ENCODE assay signal across 10 cellular contexts in genomic region chr5:127820910-127821553, GRCh38.
DNase-seq lines count a peak whose midpoint lies in the region; ATAC-seq and TF ChIP-seq lines count a peak whose summit lies in the region.
"Had no signal": no experiment of that assay in that cellular context is flagged by ENCODE, and none has a peak within 500 bp of the region (broad histone marks: within the 10 kb centered on the region; RNA-seq: fewer than 3 reads in every experiment).

No MANE protein-coding gene starts in this region.

- H2AFZ ChIP-seq in hepatocyte, result no peak overlapping the region

- H3K27ac Mint-ChIP-seq in natural killer cell treated with Interleukin-12 subunit alpha and Interleukin-12 subunit beta and Interleukin-15 and Interleukin-18, amount 100 ng/mL, for 72 hours, result no peak overlapping the region
- H3K27ac Mint-ChIP-seq in immature natural killer cell, result no peak overlapping the region

- H3K27ac ChIP-seq in hepatocyte (no peak overlapping the region), upper lobe of right lung (no peak overlapping the region)
- H3K27ac ChIP-seq: cardiac muscle cell had no signal

- ATAC-seq in GM18502 (IDR thresholded peaks at IDR 0.05; ENCODE audit: poor library complexity, unreplicated experiment) (peak; percentile 62), GM21825 (IDR thresholded peaks at IDR 0.05; ENCODE audit: unreplicated experiment) (peak; percentile 97), HG03558 (IDR thresholded peaks at IDR 0.05; ENCODE audit: extremely low read depth, unreplicated experiment) (peak; percentile 91), upper lobe of right lung (no peak)
- ATAC-seq in natural killer cell treated with Interleukin-12 subunit alpha and Interleukin-12 subunit beta and Interleukin-15 and Interleukin-18, amount 100 ng/mL, for 72 hours, result no peak

- intact Hi-C loops in upper lobe of right lung (cut with DNase I), result no loop called here

- H3K4me3 ChIP-seq in hepatocyte (no peak overlapping the region), upper lobe of right lung (no peak overlapping the region)
- H3K4me3 ChIP-seq: cardiac muscle cell had no signal

- no peaks in the 10 kb centered on the region for H3K4me1 ChIP-seq in hepatocyte (ENCODE audit: insufficient read depth)
- no peaks in the 10 kb centered on the region for H3K4me1 ChIP-seq in upper lobe of right lung

- H3K36me3 ChIP-seq in hepatocyte (replicated peaks; ENCODE audit: insufficient read depth, low read depth) (no peaks in the 10 kb centered on the region), upper lobe of right lung (no peaks in the 10 kb centered on the region)
- H3K36me3 ChIP-seq: cardiac muscle cell had no signal

- H3K27me3 ChIP-seq in hepatocyte (no peaks in the 10 kb centered on the region), upper lobe of right lung (no peaks in the 10 kb centered on the region)
- H3K27me3 ChIP-seq: cardiac muscle cell had no signal

- peaks cover 3 to 12% of the 10 kb centered on the region in 2 donors for H3K27me3 Mint-ChIP-seq in natural killer cell treated with Interleukin-12 subunit alpha and Interleukin-12 subunit beta and Interleukin-15 and Interleukin-18, amount 100 ng/mL, for 72 hours
- peaks cover 0 to under 1% (median 0%) of the 10 kb centered on the region in 3 donors for H3K27me3 Mint-ChIP-seq in immature natural killer cell (ENCODE audit: low read depth in 3 of 3)

- TF ChIP-seq CTCF in hepatocyte (IDR thresholded peaks at IDR 0.05; ENCODE audit: poor library complexity) (no peak), upper lobe of right lung (IDR thresholded peaks at IDR 0.05) (no peak)

- H3K79me2 ChIP-seq in hepatocyte, result no peaks in the 10 kb centered on the region

- H4K20me1 ChIP-seq in hepatocyte (ENCODE audit: insufficient read depth, poor library complexity, severe bottlenecking), result no peaks in the 10 kb centered on the region

- no peak overlapping the region for H3K4me2 ChIP-seq in hepatocyte

- H3K9me3 Mint-ChIP-seq in natural killer cell treated with Interleukin-12 subunit alpha and Interleukin-12 subunit beta and Interleukin-15 and Interleukin-18, amount 100 ng/mL, for 72 hours, result no peaks in the 10 kb centered on the region
- peaks cover 0 to 1% (median 0%) of the 10 kb centered on the region in 6 donors for H3K9me3 Mint-ChIP-seq in immature natural killer cell

- DNase-seq in hepatocyte (ENCODE audit: low spot score), result peak; percentile 56
- no peak for DNase-seq in epidermal melanocyte (ENCODE audit: insufficient read length, low spot score)
- no peak for DNase-seq in natural killer cell treated with Interleukin-12 subunit alpha and Interleukin-12 subunit beta and Interleukin-15 and Interleukin-18, amount 100 ng/mL, for 72 hours (ENCODE audit: low spot score)
- no peak for DNase-seq in immature natural killer cell
- no peak for DNase-seq in upper lobe of right lung
- DNase-seq: activated CD4-positive, alpha-beta T cell treated with anti-CD3 and anti-CD28 coated beads for 48 hours had no signal

- no peaks in the 10 kb centered on the region for H3K36me3 Mint-ChIP-seq in natural killer cell treated with Interleukin-12 subunit alpha and Interleukin-12 subunit beta and Interleukin-15 and Interleukin-18, amount 100 ng/mL, for 72 hours
- H3K36me3 Mint-ChIP-seq in immature natural killer cell, result no peaks in the 10 kb centered on the region

- H3K9me3 ChIP-seq in hepatocyte (ENCODE audit: low read depth) (no peaks in the 10 kb centered on the region), upper lobe of right lung (no peaks in the 10 kb centered on the region)

- no peak overlapping the region for H3K4me3 Mint-ChIP-seq in natural killer cell treated with Interleukin-12 subunit alpha and Interleukin-12 subunit beta and Interleukin-15 and Interleukin-18, amount 100 ng/mL, for 72 hours
- H3K4me3 Mint-ChIP-seq in immature natural killer cell, result no peak overlapping the region

- no peaks in the 10 kb centered on the region for H3K9me2 ChIP-seq in hepatocyte (replicated peaks; ENCODE audit: insufficient read depth)

- H3K4me1 Mint-ChIP-seq in natural killer cell treated with Interleukin-12 subunit alpha and Interleukin-12 subunit beta and Interleukin-15 and Interleukin-18, amount 100 ng/mL, for 72 hours (ENCODE audit: low read depth in 2 of 2), result no peaks in the 10 kb centered on the region
- no peaks in the 10 kb centered on the region for H3K4me1 Mint-ChIP-seq in immature natural killer cell

- WGBS in hepatocyte (ENCODE audit: low lambda C conversion rate, missing lambda C conversion rate), result 67% methylated on average over 2 of the region's 2 CpGs

Comparison
In these comparisons a context has a peak if more than half of its experiments do, and no peak if none do; other contexts are left out.
1. ATAC-seq: peak in GM18502 (single experiment), GM21825 (single experiment) and HG03558 (single experiment); none in natural killer cell treated with Interleukin-12 subunit alpha and Interleukin-12 subunit beta and Interleukin-15 and Interleukin-18, amount 100 ng/mL, for 72 hours (0 of 2) and upper lobe of right lung (single experiment).